8 cellular contexts compared by ENCODE assay signal in the genomic region with DNA sequence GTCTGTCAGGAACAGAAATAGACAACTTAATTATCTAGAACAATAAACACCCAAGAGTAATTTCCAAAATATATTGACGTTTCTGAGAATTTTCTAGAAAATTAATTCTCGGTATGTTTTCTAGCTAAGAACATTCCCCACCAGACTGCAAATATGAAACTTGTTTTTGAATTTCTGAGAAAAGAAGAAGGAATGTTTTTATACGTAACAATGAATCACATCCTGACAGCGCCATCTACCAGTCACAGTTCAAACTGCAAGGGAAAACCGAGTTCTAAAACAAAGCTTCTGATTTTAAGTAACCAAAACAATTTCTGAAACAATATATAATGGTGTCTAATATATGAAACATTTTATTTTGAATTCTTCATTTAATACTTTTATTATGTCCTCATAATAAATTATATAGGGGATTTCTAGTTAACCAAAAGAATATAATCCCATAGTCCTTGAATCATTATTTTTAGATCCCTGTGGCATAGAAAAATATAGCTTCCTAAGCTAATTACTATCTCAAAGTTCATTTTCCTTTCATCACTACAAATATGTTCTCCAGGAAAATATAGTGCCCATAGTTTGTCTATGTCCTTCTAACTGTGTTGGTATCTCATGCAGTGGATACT.
A peak's percentile ranks its signal among the peaks of the same experiment; 100 is the strongest.
DNase-seq lines count a peak whose midpoint lies in the region; ATAC-seq and TF ChIP-seq lines count a peak whose summit lies in the region.

No MANE protein-coding gene starts in this region.

- in situ Hi-C loops in GM13976 (cut with MboI; ENCODE audit: low sequenced_read_pairs, unreplicated experiment), result loop anchor here (25.0 kb wide), 1 partner anchor 409 kb away; no protein-coding TSS in a partner anchor

- ATAC-seq in HG03354 (IDR thresholded peaks at IDR 0.05; ENCODE audit: poor library complexity, severe bottlenecking, unreplicated experiment), result no peak

- peak; percentile 39 for TF ChIP-seq CTCF in GM13976 (IDR thresholded peaks at IDR 0.05; ENCODE audit: borderline replicate concordance, control extremely low read depth, extremely low read depth, insufficient read depth, missing control alignments)

- DNase-seq in AG08396 (ENCODE audit: low spot score), result peak; percentile 5
- peak; percentile 4 for DNase-seq in GM13976 (ENCODE audit: low spot score)
- DNase-seq in NCI-H345 (lab: John Stamatoyannopoulos, UW), result peak; percentile 43
- peak; percentile 41 for DNase-seq in brain pericyte (ENCODE audit: low read depth, low spot score)
- DNase-seq in medulla oblongata (ENCODE audit: extremely low spot score), result peak; percentile 51
- DNase-seq in amniotic stem cell (lab: John Stamatoyannopoulos, UW), result no peak
- no peak for DNase-seq in NCI-H2227 treated with DMSO at 0.1 percent for 48 hours (lab: John Stamatoyannopoulos, UW)

Comparison
In these comparisons a context has a peak if more than half of its experiments do, and no peak if none do; other contexts are left out.
1. DNase-seq: peak in AG08396 (single experiment), GM13976 (single experiment), NCI-H345 (single experiment), brain pericyte (single experiment) and medulla oblongata (single experiment); none in amniotic stem cell (single experiment) and NCI-H2227 treated with DMSO at 0.1 percent for 48 hours (single experiment).